9 cellular contexts compared by ENCODE assay signal in the genomic region with DNA sequence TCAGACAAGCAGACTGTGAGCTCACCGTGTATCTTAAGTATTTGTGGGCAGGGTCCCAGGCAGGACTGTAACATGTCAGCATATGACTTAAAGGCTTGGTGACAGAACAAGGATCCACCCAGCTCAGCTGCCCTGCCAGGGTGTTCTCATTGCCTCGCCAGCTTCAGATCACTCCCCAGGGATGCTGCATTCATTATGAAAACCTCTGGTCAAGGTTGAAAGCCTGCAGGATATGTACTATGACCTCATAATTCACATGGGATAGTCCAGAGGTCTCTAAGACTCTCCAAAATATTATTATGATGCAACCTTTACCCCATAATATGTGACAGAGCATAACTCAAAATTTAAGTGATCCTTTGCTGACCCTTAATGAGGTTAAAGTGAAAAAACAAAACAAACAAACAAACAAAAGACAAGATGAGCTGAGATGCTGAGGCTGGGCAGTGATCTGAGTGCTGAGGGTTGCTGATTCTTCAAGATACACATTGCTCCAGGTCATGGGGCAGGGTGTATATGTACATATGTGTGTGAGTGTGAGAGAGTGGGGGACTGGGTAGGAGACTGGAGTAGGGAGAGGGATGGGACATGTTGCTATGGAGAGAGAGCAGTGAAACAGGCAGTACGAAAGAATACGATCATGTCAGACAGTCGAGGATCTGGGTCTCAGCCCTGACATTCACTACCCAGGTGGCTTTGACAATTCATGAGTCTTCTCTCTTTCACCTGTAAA.
DNase-seq lines count a peak whose midpoint lies in the region; ATAC-seq, FAIRE-seq and TF ChIP-seq lines count a peak whose summit lies in the region.
"Had no signal": no experiment of that assay in that cellular context is flagged by ENCODE, and none has a peak within 500 bp of the region (broad histone marks: within the 10 kb centered on the region; RNA-seq: fewer than 3 reads in every experiment).

No MANE protein-coding gene starts in this region.

- ATAC-seq in T-cell (replicated peaks in 1 of 4) = no peak

- H3K36me3 Mint-ChIP-seq in T-cell = no peaks in the 10 kb centered on the region

- TF ChIP-seq CTCF in GM12865 (IDR thresholded peaks at IDR 0.05; ENCODE audit: insufficient read depth, low read depth, low read length, missing control alignments) (no peak), HEK293 (tag by site-specific recombination; IDR thresholded peaks at IDR 0.05) (no peak), keratinocyte (optimal IDR thresholded peaks at IDR 0.05 in 1 of 3, IDR thresholded peaks at IDR 0.05 in 1 of 3, conservative IDR thresholded peaks at IDR 0.05 in 1 of 3; ENCODE audit: extremely low read depth in 1 of 3, insufficient read depth in 2 of 3, low read length in 3 of 3) (no peak)

- no peak for FAIRE-seq in keratinocyte (lab: Jason Lieb, UNC)

- H3K9me3 ChIP-seq in HEK293 (ENCODE audit: control insufficient read depth, insufficient read depth, low read depth, low read length) (no peaks in the 10 kb centered on the region), keratinocyte (ENCODE audit: control insufficient read depth, low read depth, low read length) (no peaks in the 10 kb centered on the region), HAP-1 (no peaks in the 10 kb centered on the region)

- H3K4me2 ChIP-seq in keratinocyte (ENCODE audit: control insufficient read depth, extremely low read depth, insufficient read depth, low read depth, low read length) = peak overlapping the region; percentile 46

- H3K79me2 ChIP-seq in keratinocyte (ENCODE audit: control insufficient read depth, insufficient read depth, low read length) = no peaks in the 10 kb centered on the region

- H3K27me3 Mint-ChIP-seq in T-cell = peaks cover 0 to 3% of the 10 kb centered on the region in 2 donors

- H3K4me3 ChIP-seq in GM12865 (ENCODE audit: low read depth, low read length) = no peak overlapping the region
- H3K4me3 ChIP-seq in HEK293 (ENCODE audit: low read depth, low read length) = no peak overlapping the region
- H3K4me3 ChIP-seq in keratinocyte (ENCODE audit: control insufficient read depth in 2 of 3, extremely low read depth in 1 of 3, insufficient read depth in 2 of 3, low read depth in 1 of 3, low read length in 3 of 3) = no peak overlapping the region
- H3K4me3 ChIP-seq in HAP-1 = no peak overlapping the region

- no peaks in the 10 kb centered on the region for H3K4me1 ChIP-seq in HEK293 (ENCODE audit: control insufficient read depth, insufficient read depth, low read length)
- H3K4me1 ChIP-seq in keratinocyte (ENCODE audit: control insufficient read depth, extremely low read depth, insufficient read depth, low read length) = peaks cover 24% of the 10 kb centered on the region
- H3K4me1 ChIP-seq in HAP-1 = no peaks in the 10 kb centered on the region

- dilution Hi-C loops in keratinocyte (cut with MboI; ENCODE audit: extremely low pct_ligation_motif_present, low sequenced_read_pairs) = no loop called here

- peak overlapping the region; percentile 38 for H3K9ac ChIP-seq in keratinocyte (ENCODE audit: control insufficient read depth, extremely low read depth, insufficient read depth, low read length)

- no peaks in the 10 kb centered on the region for H3K9me3 Mint-ChIP-seq in T-cell

- no peak overlapping the region for H3K4me3 Mint-ChIP-seq in T-cell

- H3K27ac Mint-ChIP-seq in T-cell = peak overlapping the region; percentile 69 to 82

- POLR2A ChIA-PET in HEK293 (lab: Yijun Ruan, JAX) (no interaction called here), T-cell (lab: Charles Lee) (interaction anchor here in 1 of 2 donors (0.6 to 2.1 kb wide), 2 partner anchors 12 to 35 kb away, joined by 3 to 8 read pairs; no protein-coding TSS in a partner anchor)

- in situ Hi-C loops in HAP-1 (cut with MboI; ENCODE audit: low sequenced_read_pairs) = no loop called here

- CTCF ChIA-PET in HEK293 (lab: Yijun Ruan, JAX) = interaction anchor here (0.9 to 1.1 kb wide), 2 partner anchors 18 to 97 kb away, joined by 3 to 4 read pairs; no protein-coding TSS in a partner anchor
- CTCF ChIA-PET in T-cell (lab: Charles Lee) = interaction anchor here (0.7 to 0.9 kb wide), 2 partner anchors 98 to 390 kb away, joined by 3 to 4 read pairs; a partner anchor contains a TSS

- H3K27ac ChIP-seq in HEK293 (ENCODE audit: extremely low read depth, low read depth, low read length) (peak overlapping the region; percentile 3; the same call in 1 of the 2 replicates), keratinocyte (ENCODE audit: control insufficient read depth, insufficient read depth, low read length) (peak overlapping the region; percentile 97)

- H3K27me3 ChIP-seq in keratinocyte (ENCODE audit: control insufficient read depth, extremely low read depth, insufficient read depth, low read length) = no peaks in the 10 kb centered on the region
- H3K27me3 ChIP-seq in HAP-1 (ENCODE audit: low read depth) = no peaks in the 10 kb centered on the region

- no peaks in the 10 kb centered on the region for H3K36me3 ChIP-seq in HEK293 (ENCODE audit: control insufficient read depth in 2 of 2, insufficient read depth in 1 of 2, low read length in 2 of 2)
- H3K36me3 ChIP-seq in keratinocyte (ENCODE audit: control insufficient read depth in 2 of 2, extremely low read depth in 1 of 2, insufficient read depth in 2 of 2, low read length in 2 of 2) = no peaks in the 10 kb centered on the region
- no peaks in the 10 kb centered on the region for H3K36me3 ChIP-seq in HAP-1 (replicated peaks)

- no peaks in the 10 kb centered on the region for H3K9me1 ChIP-seq in keratinocyte (ENCODE audit: control insufficient read depth, extremely low read depth, insufficient read depth, low read length)

- no peaks in the 10 kb centered on the region for H4K20me1 ChIP-seq in keratinocyte (ENCODE audit: control insufficient read depth, extremely low read depth, insufficient read depth, low read length)

- peaks cover 15 to 40% (median 36%) of the 10 kb centered on the region in 3 donors for H3K4me1 Mint-ChIP-seq in T-cell

- no peak overlapping the region for H2AFZ ChIP-seq in keratinocyte (ENCODE audit: control insufficient read depth, low read length)

- DNase-seq in GM12865 (ENCODE audit: low read depth) (peak; percentile 79), T-cell (no peak), keratinocyte (ENCODE audit: low read depth, low spot score) (no peak), NCI-H510A treated with DMSO at 0.1 percent for 48 hours (lab: John Stamatoyannopoulos, UW) (no peak), HAP-1 (ENCODE audit: low spot score in 2 of 2) (no peak), T1000 (lab: John Stamatoyannopoulos, UW) (no peak), NCI-H1092 treated with DMSO at 0.1 percent for 48 hours (lab: John Stamatoyannopoulos, UW) (no peak)
- DNase-seq: NCI-H2107 had no signal

TF ChIP-seq in HEK293, 187 proteins besides CTCF, POLR2A, EP300 and RAD21 (continues in another document):
- TF ChIP-seq ZBTB20 (tag by site-specific recombination; IDR thresholded peaks at IDR 0.05) = no peak
- TF ChIP-seq, protein P1, sequence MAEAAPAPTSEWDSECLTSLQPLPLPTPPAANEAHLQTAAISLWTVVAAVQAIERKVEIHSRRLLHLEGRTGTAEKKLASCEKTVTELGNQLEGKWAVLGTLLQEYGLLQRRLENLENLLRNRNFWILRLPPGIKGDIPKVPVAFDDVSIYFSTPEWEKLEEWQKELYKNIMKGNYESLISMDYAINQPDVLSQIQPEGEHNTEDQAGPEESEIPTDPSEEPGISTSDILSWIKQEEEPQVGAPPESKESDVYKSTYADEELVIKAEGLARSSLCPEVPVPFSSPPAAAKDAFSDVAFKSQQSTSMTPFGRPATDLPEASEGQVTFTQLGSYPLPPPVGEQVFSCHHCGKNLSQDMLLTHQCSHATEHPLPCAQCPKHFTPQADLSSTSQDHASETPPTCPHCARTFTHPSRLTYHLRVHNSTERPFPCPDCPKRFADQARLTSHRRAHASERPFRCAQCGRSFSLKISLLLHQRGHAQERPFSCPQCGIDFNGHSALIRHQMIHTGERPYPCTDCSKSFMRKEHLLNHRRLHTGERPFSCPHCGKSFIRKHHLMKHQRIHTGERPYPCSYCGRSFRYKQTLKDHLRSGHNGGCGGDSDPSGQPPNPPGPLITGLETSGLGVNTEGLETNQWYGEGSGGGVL (tag by site-specific recombination; IDR thresholded peaks at IDR 0.05) = peak; percentile 26
- TF ChIP-seq, protein P2, sequence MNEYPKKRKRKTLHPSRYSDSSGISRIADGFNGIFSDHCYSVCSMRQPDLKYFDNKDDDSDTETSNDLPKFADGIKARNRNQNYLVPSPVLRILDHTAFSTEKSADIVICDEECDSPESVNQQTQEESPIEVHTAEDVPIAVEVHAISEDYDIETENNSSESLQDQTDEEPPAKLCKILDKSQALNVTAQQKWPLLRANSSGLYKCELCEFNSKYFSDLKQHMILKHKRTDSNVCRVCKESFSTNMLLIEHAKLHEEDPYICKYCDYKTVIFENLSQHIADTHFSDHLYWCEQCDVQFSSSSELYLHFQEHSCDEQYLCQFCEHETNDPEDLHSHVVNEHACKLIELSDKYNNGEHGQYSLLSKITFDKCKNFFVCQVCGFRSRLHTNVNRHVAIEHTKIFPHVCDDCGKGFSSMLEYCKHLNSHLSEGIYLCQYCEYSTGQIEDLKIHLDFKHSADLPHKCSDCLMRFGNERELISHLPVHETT (tag by site-specific recombination; IDR thresholded peaks at IDR 0.05) = peak; percentile 45; the same call in 1 of the 2 replicates
- peak; percentile 80 for TF ChIP-seq ZBTB21 (tag by site-specific recombination; IDR thresholded peaks at IDR 0.05)
- TF ChIP-seq, protein P3, sequence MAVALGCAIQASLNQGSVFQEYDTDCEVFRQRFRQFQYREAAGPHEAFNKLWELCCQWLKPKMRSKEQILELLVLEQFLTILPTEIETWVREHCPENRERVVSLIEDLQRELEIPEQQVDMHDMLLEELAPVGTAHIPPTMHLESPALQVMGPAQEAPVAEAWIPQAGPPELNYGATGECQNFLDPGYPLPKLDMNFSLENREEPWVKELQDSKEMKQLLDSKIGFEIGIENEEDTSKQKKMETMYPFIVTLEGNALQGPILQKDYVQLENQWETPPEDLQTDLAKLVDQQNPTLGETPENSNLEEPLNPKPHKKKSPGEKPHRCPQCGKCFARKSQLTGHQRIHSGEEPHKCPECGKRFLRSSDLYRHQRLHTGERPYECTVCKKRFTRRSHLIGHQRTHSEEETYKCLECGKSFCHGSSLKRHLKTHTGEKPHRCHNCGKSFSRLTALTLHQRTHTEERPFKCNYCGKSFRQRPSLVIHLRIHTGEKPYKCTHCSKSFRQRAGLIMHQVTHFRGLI (tag by site-specific recombination; IDR thresholded peaks at IDR 0.05) = no peak
- TF ChIP-seq, protein P4, sequence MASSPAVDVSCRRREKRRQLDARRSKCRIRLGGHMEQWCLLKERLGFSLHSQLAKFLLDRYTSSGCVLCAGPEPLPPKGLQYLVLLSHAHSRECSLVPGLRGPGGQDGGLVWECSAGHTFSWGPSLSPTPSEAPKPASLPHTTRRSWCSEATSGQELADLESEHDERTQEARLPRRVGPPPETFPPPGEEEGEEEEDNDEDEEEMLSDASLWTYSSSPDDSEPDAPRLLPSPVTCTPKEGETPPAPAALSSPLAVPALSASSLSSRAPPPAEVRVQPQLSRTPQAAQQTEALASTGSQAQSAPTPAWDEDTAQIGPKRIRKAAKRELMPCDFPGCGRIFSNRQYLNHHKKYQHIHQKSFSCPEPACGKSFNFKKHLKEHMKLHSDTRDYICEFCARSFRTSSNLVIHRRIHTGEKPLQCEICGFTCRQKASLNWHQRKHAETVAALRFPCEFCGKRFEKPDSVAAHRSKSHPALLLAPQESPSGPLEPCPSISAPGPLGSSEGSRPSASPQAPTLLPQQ (tag by site-specific recombination; IDR thresholded peaks at IDR 0.05) = no peak
